ENCODE assay signal across 7 cellular contexts in the genomic region with DNA sequence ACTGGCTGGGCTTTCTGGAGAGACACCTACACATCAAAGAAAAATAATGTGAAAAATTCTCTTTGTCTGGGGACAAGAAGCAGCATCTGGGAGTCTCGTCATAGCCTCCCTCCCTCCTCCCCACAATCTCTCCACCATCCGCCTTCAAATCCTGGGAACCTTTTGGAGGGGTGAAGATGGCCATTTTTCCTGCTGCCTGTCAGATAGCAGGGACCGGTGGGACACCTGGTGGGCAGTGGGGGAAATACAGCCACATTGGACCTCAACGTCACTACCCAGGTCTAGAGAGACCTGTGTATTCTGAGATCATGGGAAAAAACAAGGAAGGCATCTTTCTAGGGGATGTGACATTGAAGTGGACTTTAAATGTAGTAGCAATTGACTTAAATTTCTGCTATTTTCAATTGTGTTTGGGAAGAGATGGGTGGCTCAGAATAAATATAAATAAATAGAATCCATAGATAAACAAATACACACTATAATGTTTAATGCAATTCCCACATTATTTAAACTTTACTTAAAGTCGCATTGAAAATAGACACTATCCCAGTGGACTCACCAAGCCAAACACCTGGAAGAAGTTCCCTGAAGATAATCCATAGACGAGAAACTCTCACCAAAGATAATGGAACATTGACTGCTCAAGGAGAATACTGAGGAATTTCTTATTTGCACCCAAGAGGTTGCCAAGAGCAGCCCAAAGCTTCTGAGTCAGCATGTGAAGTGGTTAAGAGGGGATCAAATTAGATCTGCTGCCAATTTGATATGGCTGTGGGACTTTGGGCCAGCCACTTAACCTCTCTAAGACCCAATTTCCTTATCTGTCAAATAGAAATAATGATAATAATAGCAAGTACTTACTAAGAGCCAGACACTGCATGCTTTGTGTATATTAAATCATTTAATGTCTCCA.
DNase-seq lines count a peak whose midpoint lies in the region; ATAC-seq lines count a peak whose summit lies in the region.

No MANE protein-coding gene starts in this region.

- DNase-seq in ELR (ENCODE audit: low read depth) = peak; percentile 86
- DNase-seq in HUDEP-2 (lab: John Stamatoyannopoulos, UW; ENCODE audit: unreplicated experiment in 76 of 76) = peak in 41 of 76 experiments; percentile 1 to 53 (median 14)
- DNase-seq in OCI-M1 (lab: John Stamatoyannopoulos, UW) = peak; percentile 74
- peak; percentile 92 for DNase-seq in astrocyte of the hippocampus (ENCODE audit: low read depth, low spot score)
- peak; percentile 67 for DNase-seq in stimulated activated CD4-positive, alpha-beta T cell treated with anti-CD3 and anti-CD28 coated beads, Interleukin-15, amount 100 ng/mL, for 24 hours

- peak; percentile 73 for ATAC-seq in GM21528 (IDR thresholded peaks at IDR 0.05; ENCODE audit: low FRiP score, unreplicated experiment)

- peaks cover 11% of the 10 kb centered on the region; the same call in 1 of the 2 replicates for H3K36me3 ChIP-seq in iPS-20b (ENCODE audit: insufficient read depth, low read depth, low read length)

- no peak overlapping the region for H3K27ac ChIP-seq in iPS-20b (ENCODE audit: low read length)

- H3K9ac ChIP-seq in iPS-20b (ENCODE audit: low read depth, low read length) = peak overlapping the region; percentile 39; the same call in 1 of the 2 replicates

- H3K4me3 ChIP-seq in iPS-20b (ENCODE audit: low read length) = no peak overlapping the region

- H3K9me3 ChIP-seq in iPS-20b (ENCODE audit: insufficient read depth, low read depth, low read length) = 0 out of 2 replicates have a peak, but pooled peaks cover 5% of the 10 kb centered on the region

- H3K4me1 ChIP-seq in iPS-20b (ENCODE audit: insufficient read depth, low read length) = peaks cover 36% of the 10 kb centered on the region

- H3K27me3 ChIP-seq in iPS-20b (ENCODE audit: insufficient read depth, low read length) = no peaks in the 10 kb centered on the region

Comparison
In these comparisons a context has a peak if more than half of its experiments do, and no peak if none do; other contexts are left out.
1. DNase-seq: peak in every context shown above with its lines; median percentile 92 in astrocyte of the hippocampus; 86 in ELR; 74 in OCI-M1; 67 in stimulated activated CD4-positive, alpha-beta T cell treated with anti-CD3 and anti-CD28 coated beads, Interleukin-15, amount 100 ng/mL, for 24 hours; 14 in HUDEP-2.